8 cellular contexts compared by ENCODE assay signal in genomic region chr9:89999534-90000370, GRCh38.
A peak's percentile ranks its signal among the peaks of the same experiment; 100 is the strongest.
DNase-seq lines count a peak whose midpoint lies in the region; ATAC-seq and TF ChIP-seq lines count a peak whose summit lies in the region.

No MANE protein-coding gene starts in this region.

- H3K27ac Mint-ChIP-seq in endodermal cell, result no peak overlapping the region
- peak overlapping the region; percentile 91 for H3K27ac Mint-ChIP-seq in nephron progenitor cell

- H3K36me3 ChIP-seq in endodermal cell (ENCODE audit: control insufficient read depth, insufficient read depth, low read length) (no peaks in the 10 kb centered on the region), suprapubic skin (no peaks in the 10 kb centered on the region)

- H3K4me3 Mint-ChIP-seq in endodermal cell, result no peak overlapping the region
- peak overlapping the region; percentile 49 for H3K4me3 Mint-ChIP-seq in nephron progenitor cell

- H3K36me3 Mint-ChIP-seq in endodermal cell (ENCODE audit: low read depth) (no peaks in the 10 kb centered on the region), nephron progenitor cell (ENCODE audit: low read depth) (no peaks in the 10 kb centered on the region)

- H3K4me1 Mint-ChIP-seq in endodermal cell (peaks cover 19% of the 10 kb centered on the region), nephron progenitor cell (peaks cover 59% of the 10 kb centered on the region)

- H3K27me3 Mint-ChIP-seq in endodermal cell (ENCODE audit: insufficient read depth), result no peaks in the 10 kb centered on the region
- H3K27me3 Mint-ChIP-seq in nephron progenitor cell (ENCODE audit: low read depth, poor library complexity), result peaks cover 4% of the 10 kb centered on the region

- peaks cover 17% of the 10 kb centered on the region for H3K4me1 ChIP-seq in endodermal cell (ENCODE audit: control insufficient read depth, insufficient read depth, low read length)
- H3K4me1 ChIP-seq in suprapubic skin, result peaks cover 56% of the 10 kb centered on the region

- no peak for TF ChIP-seq CTCF in endodermal cell (conservative IDR thresholded peaks at IDR 0.05)
- TF ChIP-seq CTCF in nephron progenitor cell (IDR thresholded peaks at IDR 0.05), result no peak
- no peak for TF ChIP-seq CTCF in suprapubic skin (IDR thresholded peaks at IDR 0.05)

- H3K27me3 ChIP-seq in endodermal cell (ENCODE audit: control insufficient read depth, insufficient read depth, low read length, poor library complexity, severe bottlenecking) (no peaks in the 10 kb centered on the region), suprapubic skin (no peaks in the 10 kb centered on the region)

- H3K9me3 Mint-ChIP-seq in endodermal cell (no peaks in the 10 kb centered on the region), nephron progenitor cell (peaks cover under 1% of the 10 kb centered on the region)

- no peak for TF ChIP-seq POLR2A in suprapubic skin (IDR thresholded peaks at IDR 0.05)

- DNase-seq in NCI-H2081 (lab: John Stamatoyannopoulos, UW), result peak; percentile 71 to 92
- peak; percentile 79 for DNase-seq in activated CD8-positive, alpha-beta memory T cell treated with anti-CD3 and anti-CD28 coated beads for 24 hours
- peak; percentile 51 for DNase-seq in endodermal cell
- DNase-seq in nephron progenitor cell, result no peak
- DNase-seq in suprapubic skin (ENCODE audit: low spot score in 2 of 2), result no peak
- DNase-seq in foreskin melanocyte, result no peak

- no peak overlapping the region for H3K9ac ChIP-seq in endodermal cell (ENCODE audit: extremely low read depth, low read length, poor library complexity, severe bottlenecking)

- TF ChIP-seq EP300 in suprapubic skin (IDR thresholded peaks at IDR 0.05), result no peak

- 72% methylated on average over 11 to 12 of the region's 12 CpGs for WGBS in endodermal cell (ENCODE audit: insufficient coverage in 1 of 2, insufficient read length in 1 of 2), 2 experiments
- 12% methylated on average over 11 of the region's 12 CpGs for WGBS in suprapubic skin

- H3K9me3 ChIP-seq in endodermal cell (ENCODE audit: control insufficient read depth, low read length) (no peaks in the 10 kb centered on the region), suprapubic skin (no peaks in the 10 kb centered on the region)

- H3K27ac ChIP-seq in endodermal cell (ENCODE audit: low read depth, low read length), result no peak overlapping the region
- peak overlapping the region; percentile 89 for H3K27ac ChIP-seq in suprapubic skin

- ATAC-seq in GM18508 (IDR thresholded peaks at IDR 0.05; ENCODE audit: insufficient read depth, unreplicated experiment), result peak; percentile 85
- peak; percentile 92 for ATAC-seq in HG02870 (IDR thresholded peaks at IDR 0.05; ENCODE audit: unreplicated experiment)

- H3K4me3 ChIP-seq in endodermal cell (ENCODE audit: low read length), result no peak overlapping the region
- H3K4me3 ChIP-seq in suprapubic skin, result peak overlapping the region; percentile 27

Comparison
In these comparisons a context has a peak if more than half of its experiments do, and no peak if none do; other contexts are left out.
1. DNase-seq: peak in NCI-H2081 (2 of 2), activated CD8-positive, alpha-beta memory T cell treated with anti-CD3 and anti-CD28 coated beads for 24 hours (single experiment) and endodermal cell (single experiment); none in nephron progenitor cell (single experiment), suprapubic skin (0 of 2) and foreskin melanocyte (single experiment).